2 cellular contexts compared by ENCODE assay signal in the genomic region with DNA sequence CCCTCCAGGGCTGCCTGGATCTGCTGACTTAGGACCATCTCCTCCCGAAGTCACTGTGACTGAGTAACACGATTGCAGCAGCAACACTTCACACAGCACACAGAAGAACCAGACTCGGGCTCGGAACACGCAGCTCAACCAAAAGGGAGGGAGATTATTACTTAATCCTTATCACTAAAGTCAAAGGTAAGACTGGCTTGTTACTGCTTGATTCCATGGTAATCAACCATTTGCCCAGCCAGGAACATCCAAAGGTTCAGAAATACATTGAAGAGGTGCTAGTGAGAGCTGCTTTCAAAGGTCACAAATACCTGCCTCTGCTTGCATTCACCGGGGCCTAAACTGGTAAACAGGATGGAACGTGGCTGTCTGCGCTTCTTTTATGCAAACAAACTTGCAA.
TF ChIP-seq lines count a peak whose summit lies in the region.

No MANE protein-coding gene starts in this region.

TF ChIP-seq in H1, 55 proteins besides CTCF, POLR2A, EP300 and RAD21 (continues in another document):
- TF ChIP-seq BACH1 (IDR thresholded peaks at IDR 0.05; ENCODE audit: low read length) = no peak
- TF ChIP-seq, protein P1, sequence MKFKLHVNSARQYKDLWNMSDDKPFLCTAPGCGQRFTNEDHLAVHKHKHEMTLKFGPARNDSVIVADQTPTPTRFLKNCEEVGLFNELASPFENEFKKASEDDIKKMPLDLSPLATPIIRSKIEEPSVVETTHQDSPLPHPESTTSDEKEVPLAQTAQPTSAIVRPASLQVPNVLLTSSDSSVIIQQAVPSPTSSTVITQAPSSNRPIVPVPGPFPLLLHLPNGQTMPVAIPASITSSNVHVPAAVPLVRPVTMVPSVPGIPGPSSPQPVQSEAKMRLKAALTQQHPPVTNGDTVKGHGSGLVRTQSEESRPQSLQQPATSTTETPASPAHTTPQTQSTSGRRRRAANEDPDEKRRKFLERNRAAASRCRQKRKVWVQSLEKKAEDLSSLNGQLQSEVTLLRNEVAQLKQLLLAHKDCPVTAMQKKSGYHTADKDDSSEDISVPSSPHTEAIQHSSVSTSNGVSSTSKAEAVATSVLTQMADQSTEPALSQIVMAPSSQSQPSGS (IDR thresholded peaks at IDR 0.05; ENCODE audit: low read length) = no peak
- no peak for TF ChIP-seq CBX5 (IDR thresholded peaks at IDR 0.05; ENCODE audit: low read depth, low read length)
- no peak for TF ChIP-seq NRF1 (IDR thresholded peaks at IDR 0.05; ENCODE audit: low read depth, low read length)
- TF ChIP-seq EZH2 (IDR thresholded peaks at IDR 0.05; ENCODE audit: low read depth, low read length, severe bottlenecking) = no peak
- TF ChIP-seq, protein P2, sequence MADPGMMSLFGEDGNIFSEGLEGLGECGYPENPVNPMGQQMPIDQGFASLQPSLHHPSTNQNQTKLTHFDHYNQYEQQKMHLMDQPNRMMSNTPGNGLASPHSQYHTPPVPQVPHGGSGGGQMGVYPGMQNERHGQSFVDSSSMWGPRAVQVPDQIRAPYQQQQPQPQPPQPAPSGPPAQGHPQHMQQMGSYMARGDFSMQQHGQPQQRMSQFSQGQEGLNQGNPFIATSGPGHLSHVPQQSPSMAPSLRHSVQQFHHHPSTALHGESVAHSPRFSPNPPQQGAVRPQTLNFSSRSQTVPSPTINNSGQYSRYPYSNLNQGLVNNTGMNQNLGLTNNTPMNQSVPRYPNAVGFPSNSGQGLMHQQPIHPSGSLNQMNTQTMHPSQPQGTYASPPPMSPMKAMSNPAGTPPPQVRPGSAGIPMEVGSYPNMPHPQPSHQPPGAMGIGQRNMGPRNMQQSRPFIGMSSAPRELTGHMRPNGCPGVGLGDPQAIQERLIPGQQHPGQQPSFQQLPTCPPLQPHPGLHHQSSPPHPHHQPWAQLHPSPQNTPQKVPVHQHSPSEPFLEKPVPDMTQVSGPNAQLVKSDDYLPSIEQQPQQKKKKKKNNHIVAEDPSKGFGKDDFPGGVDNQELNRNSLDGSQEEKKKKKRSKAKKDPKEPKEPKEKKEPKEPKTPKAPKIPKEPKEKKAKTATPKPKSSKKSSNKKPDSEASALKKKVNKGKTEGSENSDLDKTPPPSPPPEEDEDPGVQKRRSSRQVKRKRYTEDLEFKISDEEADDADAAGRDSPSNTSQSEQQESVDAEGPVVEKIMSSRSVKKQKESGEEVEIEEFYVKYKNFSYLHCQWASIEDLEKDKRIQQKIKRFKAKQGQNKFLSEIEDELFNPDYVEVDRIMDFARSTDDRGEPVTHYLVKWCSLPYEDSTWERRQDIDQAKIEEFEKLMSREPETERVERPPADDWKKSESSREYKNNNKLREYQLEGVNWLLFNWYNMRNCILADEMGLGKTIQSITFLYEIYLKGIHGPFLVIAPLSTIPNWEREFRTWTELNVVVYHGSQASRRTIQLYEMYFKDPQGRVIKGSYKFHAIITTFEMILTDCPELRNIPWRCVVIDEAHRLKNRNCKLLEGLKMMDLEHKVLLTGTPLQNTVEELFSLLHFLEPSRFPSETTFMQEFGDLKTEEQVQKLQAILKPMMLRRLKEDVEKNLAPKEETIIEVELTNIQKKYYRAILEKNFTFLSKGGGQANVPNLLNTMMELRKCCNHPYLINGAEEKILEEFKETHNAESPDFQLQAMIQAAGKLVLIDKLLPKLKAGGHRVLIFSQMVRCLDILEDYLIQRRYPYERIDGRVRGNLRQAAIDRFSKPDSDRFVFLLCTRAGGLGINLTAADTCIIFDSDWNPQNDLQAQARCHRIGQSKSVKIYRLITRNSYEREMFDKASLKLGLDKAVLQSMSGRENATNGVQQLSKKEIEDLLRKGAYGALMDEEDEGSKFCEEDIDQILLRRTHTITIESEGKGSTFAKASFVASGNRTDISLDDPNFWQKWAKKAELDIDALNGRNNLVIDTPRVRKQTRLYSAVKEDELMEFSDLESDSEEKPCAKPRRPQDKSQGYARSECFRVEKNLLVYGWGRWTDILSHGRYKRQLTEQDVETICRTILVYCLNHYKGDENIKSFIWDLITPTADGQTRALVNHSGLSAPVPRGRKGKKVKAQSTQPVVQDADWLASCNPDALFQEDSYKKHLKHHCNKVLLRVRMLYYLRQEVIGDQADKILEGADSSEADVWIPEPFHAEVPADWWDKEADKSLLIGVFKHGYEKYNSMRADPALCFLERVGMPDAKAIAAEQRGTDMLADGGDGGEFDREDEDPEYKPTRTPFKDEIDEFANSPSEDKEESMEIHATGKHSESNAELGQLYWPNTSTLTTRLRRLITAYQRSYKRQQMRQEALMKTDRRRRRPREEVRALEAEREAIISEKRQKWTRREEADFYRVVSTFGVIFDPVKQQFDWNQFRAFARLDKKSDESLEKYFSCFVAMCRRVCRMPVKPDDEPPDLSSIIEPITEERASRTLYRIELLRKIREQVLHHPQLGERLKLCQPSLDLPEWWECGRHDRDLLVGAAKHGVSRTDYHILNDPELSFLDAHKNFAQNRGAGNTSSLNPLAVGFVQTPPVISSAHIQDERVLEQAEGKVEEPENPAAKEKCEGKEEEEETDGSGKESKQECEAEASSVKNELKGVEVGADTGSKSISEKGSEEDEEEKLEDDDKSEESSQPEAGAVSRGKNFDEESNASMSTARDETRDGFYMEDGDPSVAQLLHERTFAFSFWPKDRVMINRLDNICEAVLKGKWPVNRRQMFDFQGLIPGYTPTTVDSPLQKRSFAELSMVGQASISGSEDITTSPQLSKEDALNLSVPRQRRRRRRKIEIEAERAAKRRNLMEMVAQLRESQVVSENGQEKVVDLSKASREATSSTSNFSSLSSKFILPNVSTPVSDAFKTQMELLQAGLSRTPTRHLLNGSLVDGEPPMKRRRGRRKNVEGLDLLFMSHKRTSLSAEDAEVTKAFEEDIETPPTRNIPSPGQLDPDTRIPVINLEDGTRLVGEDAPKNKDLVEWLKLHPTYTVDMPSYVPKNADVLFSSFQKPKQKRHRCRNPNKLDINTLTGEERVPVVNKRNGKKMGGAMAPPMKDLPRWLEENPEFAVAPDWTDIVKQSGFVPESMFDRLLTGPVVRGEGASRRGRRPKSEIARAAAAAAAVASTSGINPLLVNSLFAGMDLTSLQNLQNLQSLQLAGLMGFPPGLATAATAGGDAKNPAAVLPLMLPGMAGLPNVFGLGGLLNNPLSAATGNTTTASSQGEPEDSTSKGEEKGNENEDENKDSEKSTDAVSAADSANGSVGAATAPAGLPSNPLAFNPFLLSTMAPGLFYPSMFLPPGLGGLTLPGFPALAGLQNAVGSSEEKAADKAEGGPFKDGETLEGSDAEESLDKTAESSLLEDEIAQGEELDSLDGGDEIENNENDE (IDR thresholded peaks at IDR 0.05; ENCODE audit: insufficient replicate concordance, low read length) = no peak
- no peak for TF ChIP-seq JUND (IDR thresholded peaks at IDR 0.05; ENCODE audit: low read length)
- TF ChIP-seq KDM1A (IDR thresholded peaks at IDR 0.05; ENCODE audit: borderline replicate concordance, low read length) = no peak
- TF ChIP-seq HDAC6 (IDR thresholded peaks at IDR 0.05; ENCODE audit: low read depth, low read length) = no peak
- TF ChIP-seq KDM4A (IDR thresholded peaks at IDR 0.05; ENCODE audit: low read depth, low read length, severe bottlenecking) = no peak
- TF ChIP-seq SIRT6 (IDR thresholded peaks at IDR 0.05; ENCODE audit: low read length) = no peak
- no peak for TF ChIP-seq SP4 (IDR thresholded peaks at IDR 0.05; ENCODE audit: low read length)
- TF ChIP-seq, protein P3, sequence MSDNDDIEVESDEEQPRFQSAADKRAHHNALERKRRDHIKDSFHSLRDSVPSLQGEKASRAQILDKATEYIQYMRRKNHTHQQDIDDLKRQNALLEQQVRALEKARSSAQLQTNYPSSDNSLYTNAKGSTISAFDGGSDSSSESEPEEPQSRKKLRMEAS (IDR thresholded peaks at IDR 0.05) = no peak
- no peak for TF ChIP-seq GTF2F1 (IDR thresholded peaks at IDR 0.05; ENCODE audit: borderline replicate concordance, low read depth, low read length)
- TF ChIP-seq CREB1 (IDR thresholded peaks at IDR 0.05) = no peak

TF ChIP-seq in liver, 16 proteins besides CTCF, POLR2A, EP300 and RAD21:
- TF ChIP-seq, protein P4, sequence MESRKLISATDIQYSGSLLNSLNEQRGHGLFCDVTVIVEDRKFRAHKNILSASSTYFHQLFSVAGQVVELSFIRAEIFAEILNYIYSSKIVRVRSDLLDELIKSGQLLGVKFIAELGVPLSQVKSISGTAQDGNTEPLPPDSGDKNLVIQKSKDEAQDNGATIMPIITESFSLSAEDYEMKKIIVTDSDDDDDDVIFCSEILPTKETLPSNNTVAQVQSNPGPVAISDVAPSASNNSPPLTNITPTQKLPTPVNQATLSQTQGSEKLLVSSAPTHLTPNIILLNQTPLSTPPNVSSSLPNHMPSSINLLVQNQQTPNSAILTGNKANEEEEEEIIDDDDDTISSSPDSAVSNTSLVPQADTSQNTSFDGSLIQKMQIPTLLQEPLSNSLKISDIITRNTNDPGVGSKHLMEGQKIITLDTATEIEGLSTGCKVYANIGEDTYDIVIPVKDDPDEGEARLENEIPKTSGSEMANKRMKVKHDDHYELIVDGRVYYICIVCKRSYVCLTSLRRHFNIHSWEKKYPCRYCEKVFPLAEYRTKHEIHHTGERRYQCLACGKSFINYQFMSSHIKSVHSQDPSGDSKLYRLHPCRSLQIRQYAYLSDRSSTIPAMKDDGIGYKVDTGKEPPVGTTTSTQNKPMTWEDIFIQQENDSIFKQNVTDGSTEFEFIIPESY (IDR thresholded peaks at IDR 0.05) = peak; percentile 75
- TF ChIP-seq HNF4A (conservative IDR thresholded peaks at IDR 0.05) (peak; percentile 86 to 90), HNF4G (IDR thresholded peaks at IDR 0.05) (peak; percentile 27), SP1 (IDR thresholded peaks at IDR 0.05) (peak; percentile 89), FOXA1 (IDR thresholded peaks at IDR 0.05) (no peak), GABPA (IDR thresholded peaks at IDR 0.05 in 1 of 2, conservative IDR thresholded peaks at IDR 0.05 in 1 of 2) (peak in 1 of 2 donors; percentile 29), NR2F2 (IDR thresholded peaks at IDR 0.05) (no peak), YY1 (IDR thresholded peaks at IDR 0.05) (peak; percentile 94), FOXA2 (IDR thresholded peaks at IDR 0.05) (no peak), JUND (IDR thresholded peaks at IDR 0.05) (peak; percentile 42 to 59), EGR1 (IDR thresholded peaks at IDR 0.05; ENCODE audit: low read depth in 2 of 2) (peak in 1 of 2 donors; percentile 34), RXRA (IDR thresholded peaks at IDR 0.05) (peak; percentile 86 to 89), TAF1 (conservative IDR thresholded peaks at IDR 0.05) (no peak)
- TF ChIP-seq, protein P3 (IDR thresholded peaks at IDR 0.05) = peak; percentile 74
- TF ChIP-seq, protein P5, sequence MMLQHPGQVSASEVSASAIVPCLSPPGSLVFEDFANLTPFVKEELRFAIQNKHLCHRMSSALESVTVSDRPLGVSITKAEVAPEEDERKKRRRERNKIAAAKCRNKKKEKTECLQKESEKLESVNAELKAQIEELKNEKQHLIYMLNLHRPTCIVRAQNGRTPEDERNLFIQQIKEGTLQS (IDR thresholded peaks at IDR 0.05) = no peak
- TF ChIP-seq, protein P6, sequence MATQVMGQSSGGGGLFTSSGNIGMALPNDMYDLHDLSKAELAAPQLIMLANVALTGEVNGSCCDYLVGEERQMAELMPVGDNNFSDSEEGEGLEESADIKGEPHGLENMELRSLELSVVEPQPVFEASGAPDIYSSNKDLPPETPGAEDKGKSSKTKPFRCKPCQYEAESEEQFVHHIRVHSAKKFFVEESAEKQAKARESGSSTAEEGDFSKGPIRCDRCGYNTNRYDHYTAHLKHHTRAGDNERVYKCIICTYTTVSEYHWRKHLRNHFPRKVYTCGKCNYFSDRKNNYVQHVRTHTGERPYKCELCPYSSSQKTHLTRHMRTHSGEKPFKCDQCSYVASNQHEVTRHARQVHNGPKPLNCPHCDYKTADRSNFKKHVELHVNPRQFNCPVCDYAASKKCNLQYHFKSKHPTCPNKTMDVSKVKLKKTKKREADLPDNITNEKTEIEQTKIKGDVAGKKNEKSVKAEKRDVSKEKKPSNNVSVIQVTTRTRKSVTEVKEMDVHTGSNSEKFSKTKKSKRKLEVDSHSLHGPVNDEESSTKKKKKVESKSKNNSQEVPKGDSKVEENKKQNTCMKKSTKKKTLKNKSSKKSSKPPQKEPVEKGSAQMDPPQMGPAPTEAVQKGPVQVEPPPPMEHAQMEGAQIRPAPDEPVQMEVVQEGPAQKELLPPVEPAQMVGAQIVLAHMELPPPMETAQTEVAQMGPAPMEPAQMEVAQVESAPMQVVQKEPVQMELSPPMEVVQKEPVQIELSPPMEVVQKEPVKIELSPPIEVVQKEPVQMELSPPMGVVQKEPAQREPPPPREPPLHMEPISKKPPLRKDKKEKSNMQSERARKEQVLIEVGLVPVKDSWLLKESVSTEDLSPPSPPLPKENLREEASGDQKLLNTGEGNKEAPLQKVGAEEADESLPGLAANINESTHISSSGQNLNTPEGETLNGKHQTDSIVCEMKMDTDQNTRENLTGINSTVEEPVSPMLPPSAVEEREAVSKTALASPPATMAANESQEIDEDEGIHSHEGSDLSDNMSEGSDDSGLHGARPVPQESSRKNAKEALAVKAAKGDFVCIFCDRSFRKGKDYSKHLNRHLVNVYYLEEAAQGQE (IDR thresholded peaks at IDR 0.05) = peak; percentile 42
TF ChIP-seq in liver: peak in this region for 11.
